ENCODE assay signal across 16 cellular contexts in genomic region chr3:118740722-118741290, GRCh38.
DNase-seq lines count a peak whose midpoint lies in the region; ATAC-seq, FAIRE-seq and TF ChIP-seq lines count a peak whose summit lies in the region.
"Had no signal": no experiment of that assay in that cellular context is flagged by ENCODE, and none has a peak within 500 bp of the region (broad histone marks: within the 10 kb centered on the region; RNA-seq: fewer than 3 reads in every experiment).

No MANE protein-coding gene starts in this region.

- POLR2A ChIA-PET in GM12878 (lab: Charles Lee), result no interaction called here

- TF ChIP-seq EP300 in GM12878 (IDR thresholded peaks at IDR 0.05; ENCODE audit: borderline replicate concordance in 1 of 2, control insufficient read depth in 1 of 2, low read depth in 2 of 2, low read length in 2 of 2), result no peak

- ATAC-seq in GM12878 (peak; percentile 34; the same call in 1 of the 3 replicates), GM21360 (IDR thresholded peaks at IDR 0.05; ENCODE audit: unreplicated experiment) (no peak), GM21825 (IDR thresholded peaks at IDR 0.05; ENCODE audit: unreplicated experiment) (no peak)
- ATAC-seq: CD8-positive, alpha-beta T cell had no signal

- RAD21 ChIA-PET in GM12878 (lab: Charles Lee; ENCODE audit: unreplicated experiment), result interaction anchor here (1.2 kb wide), 1 partner anchor 9 kb away, joined by 3 read pairs; no protein-coding TSS in a partner anchor

- BruUV-seq in GM12878 (replicated peaks; lab: Mats Ljungman, UMichigan), result no TSS peak

- in situ Hi-C loops in GM12878 (cut with MboI), result no loop called here

- no peak overlapping the region for H3K4me2 ChIP-seq in MM.1S (ENCODE audit: low read depth, low read length)
- no peak overlapping the region for H3K4me2 ChIP-seq in GM12878 (ENCODE audit: control insufficient read depth, insufficient read depth)
- H3K4me2 ChIP-seq: BLaER1 treated with 17β-estradiol and CSF1 and Interleukin-3, amounts not matched to agents 10 nM and 100 nM; KMS-11 had no signal

- DNase-seq in GM12892 (ENCODE audit: insufficient read length) (no peak), MM.1S (peak; percentile 29), GM12878 (ENCODE audit: low read depth, low spot score) (no peak), 8988T (no peak), NCI-H1436 (lab: John Stamatoyannopoulos, UW) (no peak)
- DNase-seq: Calu3; CD8-positive, alpha-beta T cell; DMS79 treated with DMSO at 0.1 percent for 48 hours; GM23248; HFFc6 had no signal

- TF ChIP-seq POLR2A in GM12892 (IDR thresholded peaks at IDR 0.05; ENCODE audit: low read depth, low read length), result no peak
- TF ChIP-seq POLR2A in GM12878 (IDR thresholded peaks at IDR 0.05; ENCODE audit: low read depth, low read length), result no peak

- H3K27me3 ChIP-seq in MM.1S (replicated peaks; ENCODE audit: insufficient read depth, low read length) (no peaks in the 10 kb centered on the region), GM12878 (replicated peaks in 1 of 2; ENCODE audit: control insufficient read depth in 2 of 2, insufficient read depth in 2 of 2, low read length in 1 of 2) (no peaks in the 10 kb centered on the region), liver (ENCODE audit: control insufficient read depth in 4 of 4, insufficient read depth in 4 of 4, low read length in 3 of 4) (no peaks in the 10 kb centered on the region)
- H3K27me3 ChIP-seq: BLaER1 treated with 17β-estradiol and CSF1 and Interleukin-3, amounts not matched to agents 10 nM and 100 nM had no signal

- no peak for TF ChIP-seq RAD21 in GM12878 (IDR thresholded peaks at IDR 0.05; ENCODE audit: insufficient read depth, low read depth, low read length)
- no peak for TF ChIP-seq RAD21 in liver (IDR thresholded peaks at IDR 0.05)

- WGBS in GM12878 (ENCODE audit: insufficient coverage, insufficient replicate concordance, low lambda C conversion rate, missing lambda C conversion rate), result 54% methylated on average over 2 of the region's 2 CpGs
- 64% methylated on average over 2 of the region's 2 CpGs for WGBS in liver

- H3K9me3 ChIP-seq in MM.1S (replicated peaks; ENCODE audit: insufficient read depth, low read length) (no peaks in the 10 kb centered on the region), GM12878 (replicated peaks; ENCODE audit: control insufficient read depth, insufficient read depth, low read length) (peaks cover 15% of the 10 kb centered on the region), liver (ENCODE audit: control insufficient read depth in 4 of 4, low read length in 3 of 4) (no peaks in the 10 kb centered on the region)
- H3K9me3 ChIP-seq: HAP-1 had no signal

- no peaks in the 10 kb centered on the region for H3K79me2 ChIP-seq in MM.1S (ENCODE audit: low read length)
- no peaks in the 10 kb centered on the region for H3K79me2 ChIP-seq in GM12878 (ENCODE audit: control insufficient read depth, insufficient read depth, low read length)

- H3K4me3 ChIP-seq in MM.1S (ENCODE audit: low read length) (no peak overlapping the region), GM12878 (no peak overlapping the region), liver (ENCODE audit: low read depth in 1 of 3, low read length in 3 of 3) (no peak overlapping the region)
- H3K4me3 ChIP-seq: BLaER1 treated with 17β-estradiol and CSF1 and Interleukin-3, amounts not matched to agents 10 nM and 100 nM; GM23248; HAP-1 had no signal

- H3F3A ChIP-seq in MM.1S (ENCODE audit: insufficient read depth, low read length), result no peaks in the 10 kb centered on the region

- H3K9me2 ChIP-seq in MM.1S (replicated peaks; ENCODE audit: insufficient read depth, low read length), result no peaks in the 10 kb centered on the region

- intact Hi-C loops in GM12878 (cut with micrococcal nuclease; ENCODE audit: unreplicated experiment), result no loop called here

- FAIRE-seq in GM12892 (lab: Jason Lieb, UNC) (peak; percentile 44), GM12878 (lab: Jason Lieb, UNC) (no peak)

- no peaks in the 10 kb centered on the region for H4K20me1 ChIP-seq in MM.1S (ENCODE audit: insufficient read depth, low read length)
- H4K20me1 ChIP-seq in GM12878 (ENCODE audit: control insufficient read depth, insufficient read depth), result no peaks in the 10 kb centered on the region
- H4K20me1 ChIP-seq: BLaER1 treated with 17β-estradiol and CSF1 and Interleukin-3, amounts not matched to agents 10 nM and 100 nM had no signal

- SMC1A ChIA-PET in GM12878 (lab: Charles Lee; ENCODE audit: uncharacterized antibody, unreplicated experiment), result interaction anchor here (1.0 to 2.5 kb wide), 7 partner anchors 8 to 96 kb away, joined by 3 to 6 read pairs (median 4); no protein-coding TSS in a partner anchor

- H3K9ac ChIP-seq in MM.1S (ENCODE audit: low read length), result no peak overlapping the region
- H3K9ac ChIP-seq in GM12878 (ENCODE audit: control insufficient read depth, insufficient read depth, low read length), result no peak overlapping the region
- no peak overlapping the region for H3K9ac ChIP-seq in liver (ENCODE audit: low read depth in 1 of 2, low read length in 2 of 2)
- H3K9ac ChIP-seq: BLaER1 treated with 17β-estradiol and CSF1 and Interleukin-3, amounts not matched to agents 10 nM and 100 nM; GM23248; KMS-11 had no signal

- CTCF ChIA-PET in GM12878 (lab: Yijun Ruan, JAX), result interaction anchor here (1.4 to 1.6 kb wide), 2 partner anchors 11 to 72 kb away, joined by 5 to 6 read pairs; no protein-coding TSS in a partner anchor

- H2AFZ ChIP-seq in MM.1S (ENCODE audit: low read length) (peak overlapping the region; percentile 22; the same call in 1 of the 2 replicates), GM12878 (ENCODE audit: control insufficient read depth, low read depth, low read length) (no peak overlapping the region)
- H2AFZ ChIP-seq: GM23248 had no signal

- H3K27ac ChIP-seq in MM.1S (ENCODE audit: low read length) (peak overlapping the region; percentile 22; the same call in 1 of the 2 replicates), GM12878 (ENCODE audit: control insufficient read depth, insufficient read depth) (no peak overlapping the region), liver (ENCODE audit: low read depth in 1 of 2, low read length in 2 of 2) (no peak overlapping the region)
- H3K27ac ChIP-seq: BLaER1 treated with 17β-estradiol and CSF1 and Interleukin-3, amounts not matched to agents 10 nM and 100 nM; GM23248; KMS-11 had no signal

- TF ChIP-seq CTCF in MM.1S (IDR thresholded peaks at IDR 0.05; ENCODE audit: low read length), result no peak
- TF ChIP-seq CTCF in GM12878 (IDR thresholded peaks at IDR 0.05 in 2 of 3, conservative IDR thresholded peaks at IDR 0.05 in 1 of 3; ENCODE audit: control insufficient read depth in 2 of 3, extremely low read depth in 1 of 3, insufficient read depth in 1 of 3, low read depth in 3 of 3, low read length in 3 of 3), result no peak
- no peak for TF ChIP-seq CTCF in liver (IDR thresholded peaks at IDR 0.05; ENCODE audit: low read depth, low read length, missing input control)

- H3K4me1 ChIP-seq in MM.1S (ENCODE audit: low read length), result peaks cover 11% of the 10 kb centered on the region
- no peaks in the 10 kb centered on the region for H3K4me1 ChIP-seq in GM12878 (ENCODE audit: control insufficient read depth, insufficient read depth, low read length)
- peaks cover 6 to 35% (median 31%) of the 10 kb centered on the region in 4 donors for H3K4me1 ChIP-seq in liver (ENCODE audit: control insufficient read depth in 4 of 4, insufficient read depth in 4 of 4, low read length in 3 of 4)
- H3K4me1 ChIP-seq: HAP-1 had no signal

- H3K36me3 ChIP-seq in MM.1S (replicated peaks; ENCODE audit: insufficient read depth, low read length) (no peaks in the 10 kb centered on the region), GM12878 (ENCODE audit: control insufficient read depth in 2 of 2, insufficient read depth in 2 of 2, low read length in 1 of 2) (no peaks in the 10 kb centered on the region), liver (ENCODE audit: control insufficient read depth in 4 of 4, insufficient read depth in 3 of 4, low read depth in 1 of 4, low read length in 3 of 4) (no peaks in the 10 kb centered on the region)
- H3K36me3 ChIP-seq: BLaER1 treated with 17β-estradiol and CSF1 and Interleukin-3, amounts not matched to agents 10 nM and 100 nM; HAP-1 had no signal

TF ChIP-seq in GM12878, 131 proteins besides CTCF, POLR2A, EP300 and RAD21:
- TF ChIP-seq NFYA (IDR thresholded peaks at IDR 0.05; ENCODE audit: borderline replicate concordance, low read depth, low read length) (no peak), PBX3 (IDR thresholded peaks at IDR 0.05; ENCODE audit: insufficient replicate concordance, low read depth, low read length) (no peak), SRF (IDR thresholded peaks at IDR 0.05; ENCODE audit: low read depth in 2 of 2, low read length in 2 of 2) (peak; percentile 23 to 76; a peak in 1 of 4 replicates)

TF ChIP-seq in liver, 16 proteins besides CTCF, POLR2A, EP300 and RAD21 (continues in another document):
- TF ChIP-seq YY1 (IDR thresholded peaks at IDR 0.05), result no peak
- no peak for TF ChIP-seq MAX (IDR thresholded peaks at IDR 0.05)
- peak; percentile 60 for TF ChIP-seq SP1 (IDR thresholded peaks at IDR 0.05)
- no peak for TF ChIP-seq FOXA1 (IDR thresholded peaks at IDR 0.05)
- TF ChIP-seq HNF4A (conservative IDR thresholded peaks at IDR 0.05), result peak; percentile 42 to 59
- TF ChIP-seq REST (IDR thresholded peaks at IDR 0.05), result no peak
